ENCODE assay signal across 22 cellular contexts in the genomic region with DNA sequence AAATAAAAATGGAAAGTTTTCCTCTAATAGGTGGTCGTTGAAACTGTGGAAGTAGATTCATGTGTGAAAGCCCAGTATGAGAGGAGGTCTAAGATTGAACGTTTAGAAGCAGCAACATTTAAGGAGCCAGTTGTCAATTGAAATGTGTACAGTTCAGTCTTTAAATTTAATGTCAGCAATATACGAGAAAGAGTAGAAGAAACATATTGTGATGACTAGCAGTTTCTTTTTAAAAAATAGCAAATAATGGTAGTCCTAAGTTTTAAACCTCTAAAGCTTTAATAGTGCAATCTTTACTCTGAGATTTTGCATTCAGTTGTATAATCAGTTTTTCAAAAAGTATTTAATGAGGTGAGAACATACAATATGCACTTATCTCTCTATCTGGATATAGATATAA. TPM values are rescaled to one million over a fixed set of nuclear protein-coding genes. Genes with fewer than 3 reads are reported as not detected.
DNase-seq lines count a peak whose midpoint lies in the region; ATAC-seq, FAIRE-seq and TF ChIP-seq lines count a peak whose summit lies in the region.
"Had no signal": no experiment of that assay in that cellular context is flagged by ENCODE, and none has a peak within 500 bp of the region (broad histone marks: within the 10 kb centered on the region; RNA-seq: fewer than 3 reads in every experiment).

No MANE protein-coding gene starts in this region.

- no peak overlapping the region for H2AFZ ChIP-seq in K562 (ENCODE audit: low read depth, low read length)

- H3K4me3 ChIP-seq in HUES6 (ENCODE audit: low read depth, low read length) = no peak overlapping the region
- H3K4me3 ChIP-seq in K562 = no peak overlapping the region

- H3K4me1 ChIP-seq in HUES6 (ENCODE audit: control insufficient read depth, insufficient read depth, low read length) (peaks cover 23% of the 10 kb centered on the region), K562 (replicated peaks in 1 of 2; ENCODE audit: control insufficient read depth in 2 of 2, insufficient read depth in 2 of 2, low read length in 2 of 2) (no peaks in the 10 kb centered on the region)

- no TSS peak for BruUV-seq in K562 (replicated peaks; lab: Mats Ljungman, UMichigan)

- H3K27ac Mint-ChIP-seq in activated naive CD4-positive, alpha-beta T cell treated with anti-CD3 and anti-CD28 coated beads, Interleukin-2, amount 10 ng/mL, durations not matched to agents 7 days and 5 days = peak overlapping the region; percentile 37
- H3K27ac Mint-ChIP-seq in activated naive CD4-positive, alpha-beta T cell treated with anti-CD3 and anti-CD28 coated beads, Interleukin-2, amount 50 U/mL, for 72 hours = peak overlapping the region in 1 of 2 donors; percentile 89
- peak overlapping the region in 2 of 3 experiments; percentile 7 to 19 for H3K27ac Mint-ChIP-seq in nephron
- H3K27ac Mint-ChIP-seq: HFFc6 had no signal

- H3K4me1 Mint-ChIP-seq in activated naive CD4-positive, alpha-beta T cell treated with anti-CD3 and anti-CD28 coated beads, Interleukin-2, amount 10 ng/mL, durations not matched to agents 7 days and 5 days = peaks cover 32% of the 10 kb centered on the region
- peaks cover 4% of the 10 kb centered on the region for H3K4me1 Mint-ChIP-seq in nephron

- H3K27ac ChIP-seq in HUES6 (ENCODE audit: low read depth, low read length) = peak overlapping the region; percentile 77; the same call in 1 of the 2 replicates
- no peak overlapping the region for H3K27ac ChIP-seq in K562 (ENCODE audit: extremely low read depth, low read depth, low read length)

- H3K4me2 ChIP-seq in K562 (ENCODE audit: insufficient read depth, low read length) = no peak overlapping the region

- TF ChIP-seq CTCF in K562 (IDR thresholded peaks at IDR 0.05 in 2 of 3, conservative IDR thresholded peaks at IDR 0.05 in 1 of 3; ENCODE audit: insufficient read depth in 2 of 3, low read depth in 1 of 3, low read length in 3 of 3) (no peak), nephron (IDR thresholded peaks at IDR 0.05; ENCODE audit: unreplicated experiment in 3 of 3) (no peak)

- H3K9ac ChIP-seq in HUES6 (ENCODE audit: low read length) = no peak overlapping the region
- H3K9ac ChIP-seq in K562 (ENCODE audit: insufficient read depth in 1 of 2, low read depth in 2 of 2, low read length in 2 of 2) = no peak overlapping the region

- H3K9me3 ChIP-seq in HUES6 (ENCODE audit: control insufficient read depth, insufficient read depth, low read depth, low read length) (peaks cover 11% of the 10 kb centered on the region), K562 (replicated peaks; ENCODE audit: control insufficient read depth, insufficient read depth, low read depth, low read length) (no peaks in the 10 kb centered on the region)

- peaks cover 8% of the 10 kb centered on the region; the same call in 1 of the 3 replicates for H3K79me2 ChIP-seq in K562 (ENCODE audit: control insufficient read depth, insufficient read depth, low read length)

- in situ Hi-C loops in K562 (cut with MboI) = no loop called here

- no peak for DNase-seq in activated naive CD4-positive, alpha-beta T cell treated with anti-CD3 and anti-CD28 coated beads, Interleukin-2, amount 10 ng/mL, durations not matched to agents 7 days and 5 days
- no peak for DNase-seq in activated naive CD4-positive, alpha-beta T cell treated with anti-CD3 and anti-CD28 coated beads, Interleukin-2, amount 50 U/mL, for 72 hours (ENCODE audit: low spot score in 2 of 2)
- DNase-seq in K562 (ENCODE audit: extremely low read depth in 1 of 4, low spot score in 3 of 4) (no peak), NCI-H1436 (lab: John Stamatoyannopoulos, UW) (no peak)
- DNase-seq: C1 segment of cervical spinal cord, DND-41, GF-D8, HFFc6, KBM-7, NCI-H1417 treated with DMSO at 0.1 percent for 48 hours, NCI-H2029 treated with DMSO at 0.1 percent for 48 hours, NCI-H2171 treated with DMSO at 0.1 percent for 48 hours, NCI-H446 treated with DMSO at 0.1 percent for 48 hours, NCI-H748 treated with DMSO at 0.1 percent for 48 hours, SHP77 treated with DMSO at 0.1 percent for 48 hours had no signal

- POLR2A ChIA-PET in K562 (lab: Yijun Ruan, JAX) = no interaction called here

- H3K36me3 ChIP-seq in HUES6 (ENCODE audit: control insufficient read depth, insufficient read depth, low read length) (peaks cover 8% of the 10 kb centered on the region), K562 (ENCODE audit: control insufficient read depth, insufficient read depth, low read length) (peaks cover 9% of the 10 kb centered on the region; the same call in 2 of the 3 replicates)

- WGBS in K562 (ENCODE audit: insufficient coverage, low coverage, missing lambda C conversion rate) = 51% methylated on average over 3 of the region's 3 CpGs

- CTCF ChIA-PET in activated naive CD4-positive, alpha-beta T cell treated with anti-CD3 and anti-CD28 coated beads, Interleukin-2, amount 10 ng/mL, durations not matched to agents 7 days and 5 days (lab: Charles Lee) = interaction anchor here (0.6 to 1.0 kb wide), 2 partner anchors 27 to 123 kb away, joined by 3 read pairs; no protein-coding TSS in a partner anchor
- CTCF ChIA-PET in K562 (lab: Yijun Ruan, JAX; ENCODE audit: low intra/inter-chr PET ratio) = no interaction called here

- intact Hi-C loops in K562 (cut with micrococcal nuclease) = no loop called here

- no peaks in the 10 kb centered on the region for H3K9me1 ChIP-seq in K562 (ENCODE audit: control insufficient read depth, insufficient read depth, low read length)

- TF ChIP-seq POLR2A in K562 (conservative IDR thresholded peaks at IDR 0.05) = no peak

- no peak for FAIRE-seq in K562 (lab: Jason Lieb, UNC)
- FAIRE-seq: A204.1, GM12891, H54 had no signal

- no peak overlapping the region for H3K4me3 Mint-ChIP-seq in activated naive CD4-positive, alpha-beta T cell treated with anti-CD3 and anti-CD28 coated beads, Interleukin-2, amount 10 ng/mL, durations not matched to agents 7 days and 5 days
- H3K4me3 Mint-ChIP-seq in nephron = no peak overlapping the region
- H3K4me3 Mint-ChIP-seq: HFFc6 had no signal

- no peaks in the 10 kb centered on the region for H4K20me1 ChIP-seq in K562 (replicated peaks; ENCODE audit: control insufficient read depth, insufficient read depth, low read length)

- TF ChIP-seq RAD21 in K562 (CRISPR knock-in tag; conservative IDR thresholded peaks at IDR 0.05 in 1 of 2, IDR thresholded peaks at IDR 0.05 in 1 of 2) = no peak

- H3K9me3 Mint-ChIP-seq in activated naive CD4-positive, alpha-beta T cell treated with anti-CD3 and anti-CD28 coated beads, Interleukin-2, amount 10 ng/mL, durations not matched to agents 7 days and 5 days = no peaks in the 10 kb centered on the region
- H3K9me3 Mint-ChIP-seq in activated naive CD4-positive, alpha-beta T cell treated with anti-CD3 and anti-CD28 coated beads, Interleukin-2, amount 50 U/mL, for 72 hours = peaks cover 0 to 6% of the 10 kb centered on the region in 2 donors
- H3K9me3 Mint-ChIP-seq in nephron = peaks cover 22% of the 10 kb centered on the region
- H3K9me3 Mint-ChIP-seq: HFFc6 had no signal

- H3K27me3 Mint-ChIP-seq in activated naive CD4-positive, alpha-beta T cell treated with anti-CD3 and anti-CD28 coated beads, Interleukin-2, amount 10 ng/mL, durations not matched to agents 7 days and 5 days = no peaks in the 10 kb centered on the region
- no peaks in the 10 kb centered on the region for H3K27me3 Mint-ChIP-seq in nephron (ENCODE audit: low read depth)

- no peaks in the 10 kb centered on the region for H3K27me3 ChIP-seq in HUES6 (ENCODE audit: control insufficient read depth, insufficient read depth, low read length)
- no peaks in the 10 kb centered on the region for H3K27me3 ChIP-seq in K562 (ENCODE audit: control insufficient read depth in 2 of 2, insufficient read depth in 2 of 2, low read length in 2 of 2)

- H3K36me3 Mint-ChIP-seq in activated naive CD4-positive, alpha-beta T cell treated with anti-CD3 and anti-CD28 coated beads, Interleukin-2, amount 10 ng/mL, durations not matched to agents 7 days and 5 days = peaks cover 40% of the 10 kb centered on the region
- peaks cover 15 to 54% of the 10 kb centered on the region in 2 donors for H3K36me3 Mint-ChIP-seq in activated naive CD4-positive, alpha-beta T cell treated with anti-CD3 and anti-CD28 coated beads, Interleukin-2, amount 50 U/mL, for 72 hours
- peaks cover 49% of the 10 kb centered on the region for H3K36me3 Mint-ChIP-seq in nephron (ENCODE audit: low read depth)

- no peak for ATAC-seq in activated naive CD4-positive, alpha-beta T cell treated with anti-CD3 and anti-CD28 coated beads, Interleukin-2, amount 50 U/mL, for 72 hours
- ATAC-seq in K562 (no peak), GM21515 (IDR thresholded peaks at IDR 0.05; ENCODE audit: unreplicated experiment) (no peak), HG02642 (IDR thresholded peaks at IDR 0.05; ENCODE audit: poor library complexity, unreplicated experiment) (no peak)

- no peak for TF ChIP-seq EP300 in K562 (IDR thresholded peaks at IDR 0.05; ENCODE audit: low read length)

TF ChIP-seq in K562, 482 proteins besides CTCF, POLR2A, EP300 and RAD21:
- TF ChIP-seq ZNF316 (IDR thresholded peaks at IDR 0.05) (peak; percentile 83), C11orf30 (IDR thresholded peaks at IDR 0.05; ENCODE audit: low read depth) (peak; percentile 52), MAFG (tag; conservative IDR thresholded peaks at IDR 0.05) (peak; percentile 44; the same call in 1 of the 2 replicates), TAF15 (IDR thresholded peaks at IDR 0.05; ENCODE audit: low read depth, low read length) (no peak), ZKSCAN1 (IDR thresholded peaks at IDR 0.05; ENCODE audit: low read depth, low read length) (no peak)

RNA-seq across cellular contexts. Expression of gene TMEM135, which starts 44.9 kb away (rescaled TPM):
- 10 to 100 TPM; 14.3 to 24.0 TPM for total RNA-seq in activated naive CD4-positive, alpha-beta T cell treated with anti-CD3 and anti-CD28 coated beads, Interleukin-2, amount 50 U/mL, for 72 hours
- total RNA-seq in K562 (2011; cell fraction: chromatin; rRNA removed; ENCODE audit: low replicate concordance) = 53.5 and 67.7 TPM in 2 replicates
- 29.0 and 34.1 TPM in 2 replicates for total RNA-seq in K562 (2011; cell fraction: nucleolus; rRNA removed)
- total RNA-seq in K562 (2011; cell fraction: nucleoplasm; rRNA removed) = 47.7 and 69.0 TPM in 2 replicates
- 17.3 and 18.1 TPM in 2 replicates for total RNA-seq in K562 (2014; rRNA removed)
- 50.4 and 76.4 TPM in 2 replicates for total RNA-seq in K562 (2014; rRNA removed; fragmentation: Illumina TruSeq; extraction: Trizol)
- total RNA-seq in K562 (2015; rRNA removed; fragmentation: Illumina TruSeq; extraction: Trizol) = 39.5 and 53.6 TPM in 2 replicates
- 41.4 and 49.4 TPM in 2 replicates for total RNA-seq in K562 (2021)
- 36.4 and 45.1 TPM in 2 replicates for polyA plus RNA-seq in K562 (2011; rRNA removed)
- polyA plus RNA-seq in K562 (2011; cell fraction: cytosol; rRNA removed) = 25.2 and 57.5 TPM in 2 replicates
- 42.6 and 53.1 TPM in 2 replicates for polyA plus RNA-seq in K562 (2011; cell fraction: nucleus; rRNA removed)
- polyA plus RNA-seq in K562 (2012) = 22.6 and 38.2 TPM in 2 replicates
- polyA plus RNA-seq in K562 (2014; fragmentation: Illumina TruSeq; extraction: Trizol) = 23.1 and 23.2 TPM in 2 replicates
- 10 to 100 TPM; 24.0 to 24.9 TPM for polyA plus RNA-seq in K562 (2014; fragmentation: Nextera tagmentation; extraction: Ambion mirVana)
- 17.7 and 19.6 TPM in 2 replicates for polyA plus RNA-seq in K562 (2014; rRNA removed)
- 59.9 and 79.4 TPM in 2 replicates for polyA minus RNA-seq in K562 (2011; rRNA and poly(A)+ RNA removed)
- 22.8 and 25.4 TPM in 2 replicates for polyA minus RNA-seq in K562 (2011; cell fraction: cytosol; rRNA and poly(A)+ RNA removed)
- 69.3 and 81.3 TPM in 2 replicates for polyA minus RNA-seq in K562 (2011; cell fraction: nucleus; rRNA and poly(A)+ RNA removed)
